Comparison of ENCODE assay signal across 9 cellular contexts in genomic region chr1:157154940-157155514, GRCh38. TPM values are rescaled to one million over a fixed set of nuclear protein-coding genes. Genes with fewer than 3 reads are reported as not detected.
DNase-seq lines count a peak whose midpoint lies in the region; ATAC-seq, FAIRE-seq and TF ChIP-seq lines count a peak whose summit lies in the region.
"Had no signal": no experiment of that assay in that cellular context is flagged by ENCODE, and none has a peak within 500 bp of the region (broad histone marks: within the 10 kb centered on the region; RNA-seq: fewer than 3 reads in every experiment).

No MANE protein-coding gene starts in this region.

- FAIRE-seq in H54 (lab: Jason Lieb, UNC): no peak

- H3K36me3 ChIP-seq in gastroesophageal sphincter (no peaks in the 10 kb centered on the region), psoas muscle (ENCODE audit: insufficient read depth in 1 of 2, low read depth in 1 of 2) (no peaks in the 10 kb centered on the region)
- H3K36me3 ChIP-seq: ascending aorta had no signal

- H3K27ac ChIP-seq in gastroesophageal sphincter: peak overlapping the region in 1 of 4 donors; percentile 5
- H3K27ac ChIP-seq in psoas muscle: no peak overlapping the region
- H3K27ac ChIP-seq: ascending aorta had no signal

- ATAC-seq in gastroesophageal sphincter (peak; percentile 23), psoas muscle (peak in 3 of 4 donors; percentile 23 to 45 (median 36)), GM21381 (IDR thresholded peaks at IDR 0.05; ENCODE audit: unreplicated experiment) (no peak), HG03469 (IDR thresholded peaks at IDR 0.05; ENCODE audit: unreplicated experiment) (no peak)

- H3K4me3 ChIP-seq in gastroesophageal sphincter (no peak overlapping the region), psoas muscle (no peak overlapping the region)

- H3K27me3 ChIP-seq in gastroesophageal sphincter (peaks cover 11% of the 10 kb centered on the region), psoas muscle (ENCODE audit: insufficient read depth in 3 of 3, low read length in 2 of 3) (no peaks in the 10 kb centered on the region)
- H3K27me3 ChIP-seq: ascending aorta had no signal

- TF ChIP-seq CTCF in gastroesophageal sphincter (IDR thresholded peaks at IDR 0.05) (no peak), psoas muscle (IDR thresholded peaks at IDR 0.05) (no peak)

- H3K4me1 ChIP-seq in gastroesophageal sphincter (peaks cover 0 to 22% (median 8%) of the 10 kb centered on the region in 3 donors), psoas muscle (no peaks in the 10 kb centered on the region)

- no peak for TF ChIP-seq POLR2A in H54 (IDR thresholded peaks at IDR 0.05; ENCODE audit: low read depth, low read length)
- no peak for TF ChIP-seq POLR2A in gastroesophageal sphincter (IDR thresholded peaks at IDR 0.05)

- DNase-seq in H54 (ENCODE audit: insufficient read length, low spot score) (peak; percentile 33), SW480 (ENCODE audit: low spot score) (peak; percentile 63), psoas muscle (peak; percentile 20 to 62), AG20443 (ENCODE audit: low spot score) (no peak)
- DNase-seq in activated effector memory CD4-positive, alpha-beta T cell treated with anti-CD3 and anti-CD28 coated beads, Interleukin-2, amount 50 U/mL, for 16 hours: no peak

- no peak for TF ChIP-seq EP300 in gastroesophageal sphincter (IDR thresholded peaks at IDR 0.05)

- intact Hi-C loops in psoas muscle (cut with DNase I): no loop called here

- no CpG with 5 or more reads among the region's 7 CpGs for WGBS in gastroesophageal sphincter (ENCODE audit: low coverage in 1 of 2), 2 donors
- 54 to 79% (median 63%) methylated on average over 5 to 7 of the region's 7 CpGs for WGBS in psoas muscle, 3 donors

- no peaks in the 10 kb centered on the region for H3K9me3 ChIP-seq in gastroesophageal sphincter
- no peaks in the 10 kb centered on the region for H3K9me3 ChIP-seq in psoas muscle
- H3K9me3 ChIP-seq: ascending aorta had no signal

RNA-seq across cellular contexts. Expression of gene ETV3, which starts 16.8 kb away (rescaled TPM):
- 10 to 100 TPM; 17.7 to 27.3 (median 20.5) TPM for total RNA-seq in gastroesophageal sphincter
- total RNA-seq in psoas muscle: 10 to 100 TPM; 16.3 to 22.7 (median 19.3) TPM
- polyA plus RNA-seq in psoas muscle: 10 to 100 TPM in 1 of 3 donors, 1 to 10 TPM in 2; 5.5 to 16.0 (median 9.4) TPM

RNA-seq across cellular contexts. Expression of gene ETV3L, which starts 55.4 kb away (rescaled TPM):
- not detected for total RNA-seq in gastroesophageal sphincter
- total RNA-seq in psoas muscle: not detected
- not detected for polyA plus RNA-seq in psoas muscle
- total RNA-seq: ascending aorta had no signal

Comparison
In these comparisons a context has a peak if more than half of its experiments do, and no peak if none do; other contexts are left out.
1. DNase-seq: peak in H54 (single experiment), SW480 (single experiment) and psoas muscle (2 of 2); none in AG20443 (single experiment) and activated effector memory CD4-positive, alpha-beta T cell treated with anti-CD3 and anti-CD28 coated beads, Interleukin-2, amount 50 U/mL, for 16 hours (single experiment).
2. ATAC-seq: peak in gastroesophageal sphincter (single experiment) and psoas muscle (3 of 4); none in GM21381 (single experiment) and HG03469 (single experiment).